ENCODE assay signal across 24 cellular contexts in genomic region chr1:239682945-239683344, GRCh38.
DNase-seq lines count a peak whose midpoint lies in the region; ATAC-seq, FAIRE-seq and TF ChIP-seq lines count a peak whose summit lies in the region.
"Had no signal": no experiment of that assay in that cellular context is flagged by ENCODE, and none has a peak within 500 bp of the region (broad histone marks: within the 10 kb centered on the region; RNA-seq: fewer than 3 reads in every experiment).

No MANE protein-coding gene starts in this region.

- no peaks in the 10 kb centered on the region for H3K9me3 Mint-ChIP-seq in activated T-cell treated with anti-CD3 and anti-CD28 coated beads, Interleukin-2, amount 50 U/mL, for 24 hours
- H3K9me3 Mint-ChIP-seq: CD8-positive, alpha-beta T cell had no signal

- no peak overlapping the region for H3K4me3 ChIP-seq in SK-N-SH (ENCODE audit: low read depth in 2 of 2, low read length in 1 of 2)
- no peak overlapping the region for H3K4me3 ChIP-seq in PC-3 (ENCODE audit: low read length)
- H3K4me3 ChIP-seq: K562, PC-9, SK-N-MC had no signal

- H3K27ac ChIP-seq in SK-N-SH (ENCODE audit: low read depth in 2 of 2, low read length in 1 of 2), result peak overlapping the region in 1 of 2 experiments; percentile 36; a peak in 1 of 4 replicates
- peak overlapping the region; percentile 69 for H3K27ac ChIP-seq in PC-3 (ENCODE audit: low read length)
- H3K27ac ChIP-seq: PC-9, RWPE1, SK-N-MC had no signal

- H3K9me2 ChIP-seq in SK-N-SH (no peaks in the 10 kb centered on the region), PC-3 (replicated peaks; ENCODE audit: low read length) (no peaks in the 10 kb centered on the region)

- H3K4me2 ChIP-seq in SK-N-SH (no peak overlapping the region), PC-3 (ENCODE audit: low read length) (peak overlapping the region; percentile 41; the same call in 1 of the 2 replicates)
- H3K4me2 ChIP-seq: PC-9 had no signal

- H3K9me3 ChIP-seq in SK-N-SH, result no peaks in the 10 kb centered on the region
- H3K9me3 ChIP-seq in PC-3 (ENCODE audit: low read length), result no peaks in the 10 kb centered on the region

- peaks cover 0 to 5% of the 10 kb centered on the region in 2 experiments for H3K36me3 ChIP-seq in SK-N-SH (replicated peaks in 1 of 2; ENCODE audit: control insufficient read depth in 1 of 2, insufficient read depth in 2 of 2, low read length in 1 of 2)
- H3K36me3 ChIP-seq in PC-3 (ENCODE audit: low read depth, low read length), result no peaks in the 10 kb centered on the region

- no peak for TF ChIP-seq EP300 in SK-N-SH (IDR thresholded peaks at IDR 0.05; ENCODE audit: borderline replicate concordance in 1 of 2, low read depth in 1 of 2, low read length in 1 of 2)

- no peaks in the 10 kb centered on the region for H3K36me3 Mint-ChIP-seq in activated T-cell treated with anti-CD3 and anti-CD28 coated beads, Interleukin-2, amount 50 U/mL, for 24 hours (ENCODE audit: low read depth)
- H3K36me3 Mint-ChIP-seq: CD8-positive, alpha-beta T cell had no signal

- H3K4me1 Mint-ChIP-seq in activated T-cell treated with anti-CD3 and anti-CD28 coated beads, Interleukin-2, amount 50 U/mL, for 24 hours (ENCODE audit: low read depth), result no peaks in the 10 kb centered on the region

- 0 out of 2 replicates have a peak overlapping the region, but pooled peaks have one; percentile 22 for H2AFZ ChIP-seq in SK-N-SH (ENCODE audit: low read depth)
- no peak overlapping the region for H2AFZ ChIP-seq in PC-3 (ENCODE audit: low read length)
- H2AFZ ChIP-seq: PC-9 had no signal

- H3K4me1 ChIP-seq in SK-N-SH (ENCODE audit: control insufficient read depth in 1 of 2, insufficient read depth in 2 of 2, low read depth in 1 of 2, low read length in 1 of 2) (peaks cover 0 to 3% of the 10 kb centered on the region in 2 experiments; a peak in 2 of 4 replicates), PC-3 (ENCODE audit: insufficient read depth, low read length) (peaks cover 24% of the 10 kb centered on the region)

- ATAC-seq in SK-N-SH treated with all-trans-retinoic acid at 6 μM for 48 hours, result no peak
- ATAC-seq in PC-3, result peak; percentile 95
- ATAC-seq: CD8-positive, alpha-beta T cell; HepG2; K562 had no signal

- 58% methylated on average over 2 of the region's 2 CpGs for WGBS in SK-N-SH (ENCODE audit: low lambda C conversion rate)

- CTCF ChIA-PET in SK-N-SH (lab: Yijun Ruan, JAX) (no interaction called here), PC-3 (lab: Charles Lee) (no interaction called here)

- POLR2A ChIA-PET in SK-N-SH (lab: Yijun Ruan, JAX), result no interaction called here
- POLR2A ChIA-PET in PC-3 (lab: Charles Lee; ENCODE audit: unreplicated experiment), result no interaction called here

- H3K9ac ChIP-seq in SK-N-SH, result no peak overlapping the region
- H3K9ac ChIP-seq in PC-3 (ENCODE audit: low read length), result no peak overlapping the region

- TF ChIP-seq POLR2A in H54 (IDR thresholded peaks at IDR 0.05; ENCODE audit: low read depth, low read length), result no peak

- no peaks in the 10 kb centered on the region for H3K27me3 ChIP-seq in SK-N-SH (ENCODE audit: insufficient read depth)
- H3K27me3 ChIP-seq in PC-3 (ENCODE audit: low read length), result no peaks in the 10 kb centered on the region

- intact Hi-C loops in PC-3 (cut with micrococcal nuclease), result loop anchor here (1.0 to 10.0 kb wide), 9 partner anchors 42 to 718 kb away; no protein-coding TSS in a partner anchor

- BruUV-seq in PC-3 (replicated peaks; lab: Mats Ljungman, UMichigan), result no TSS peak

- no peak overlapping the region for H3K4me3 Mint-ChIP-seq in activated T-cell treated with anti-CD3 and anti-CD28 coated beads, Interleukin-2, amount 50 U/mL, for 24 hours
- H3K4me3 Mint-ChIP-seq: CD8-positive, alpha-beta T cell had no signal

- H3F3A ChIP-seq in SK-N-SH (replicated peaks; ENCODE audit: insufficient read depth), result no peaks in the 10 kb centered on the region
- H3F3A ChIP-seq in PC-3 (ENCODE audit: low read length, unreplicated experiment), result no peaks in the 10 kb centered on the region

- H3K79me2 ChIP-seq in SK-N-SH (ENCODE audit: insufficient read depth), result no peaks in the 10 kb centered on the region
- no peaks in the 10 kb centered on the region for H3K79me2 ChIP-seq in PC-3 (ENCODE audit: low read length)

- FAIRE-seq in H54 (lab: Jason Lieb, UNC), result no peak
- FAIRE-seq: GM12891, HepG2, K562 had no signal

- H3K27me3 Mint-ChIP-seq in activated T-cell treated with anti-CD3 and anti-CD28 coated beads, Interleukin-2, amount 50 U/mL, for 24 hours, result no peaks in the 10 kb centered on the region

- no peak for TF ChIP-seq RAD21 in SK-N-SH (IDR thresholded peaks at IDR 0.05; ENCODE audit: low read length)

- in situ Hi-C loops in KBM-7 (cut with MboI; ENCODE audit: low pct_unique_long_range_greater_than_20kb, low sequenced_read_pairs), result no loop called here

- no peak for DNase-seq in SK-N-SH
- DNase-seq in NCI-H1930 (lab: John Stamatoyannopoulos, UW), result peak; percentile 53 to 68
- peak; percentile 90 for DNase-seq in PC-3
- no peak for DNase-seq in activated T-cell treated with anti-CD3 and anti-CD28 coated beads, Interleukin-2, amount 50 U/mL, for 24 hours
- DNase-seq in H54 (ENCODE audit: insufficient read length, low spot score), result no peak
- no peak for DNase-seq in KBM-7
- DNase-seq in nucleus accumbens (lab: John Stamatoyannopoulos, UW), result no peak
- DNase-seq: AML-193; C1 segment of cervical spinal cord; CD8-positive, alpha-beta T cell; DMS79 treated with DMSO at 0.1 percent for 48 hours; H7; NCI-H1092 treated with DMSO at 0.1 percent for 48 hours; NCI-H1694 treated with DMSO at 0.1 percent for 48 hours; NCI-H2227 treated with DMSO at 0.1 percent for 48 hours; NCI-H510A; PC-9; SHP77 treated with DMSO at 0.1 percent for 48 hours had no signal

- TF ChIP-seq CTCF in SK-N-SH (IDR thresholded peaks at IDR 0.05) (no peak), PC-3 (conservative IDR thresholded peaks at IDR 0.05; ENCODE audit: low read depth, low read length) (no peak)

- H4K20me1 ChIP-seq in SK-N-SH (ENCODE audit: insufficient read depth) (no peaks in the 10 kb centered on the region), PC-3 (ENCODE audit: low read length) (no peaks in the 10 kb centered on the region)

- no peak overlapping the region for H3K27ac Mint-ChIP-seq in activated T-cell treated with anti-CD3 and anti-CD28 coated beads, Interleukin-2, amount 50 U/mL, for 24 hours
- H3K27ac Mint-ChIP-seq: CD8-positive, alpha-beta T cell had no signal

TF ChIP-seq in SK-N-SH, 30 proteins besides CTCF, POLR2A, EP300 and RAD21 (continues in another document):
- TF ChIP-seq MAX (IDR thresholded peaks at IDR 0.05; ENCODE audit: low read depth) (no peak), ZBTB33 (IDR thresholded peaks at IDR 0.05; ENCODE audit: borderline replicate concordance, low read depth) (no peak)

TF ChIP-seq in SK-N-SH treated with all-trans-retinoic acid at 6 μM for 48 hours, 23 proteins besides CTCF, POLR2A, EP300 and RAD21:
- no peak for TF ChIP-seq ESRRG (CRISPR knock-in tag; IDR thresholded peaks at IDR 0.05)
- no peak for TF ChIP-seq ISL1 (CRISPR knock-in tag; IDR thresholded peaks at IDR 0.05)
- TF ChIP-seq ZNF565 (CRISPR knock-in tag; conservative IDR thresholded peaks at IDR 0.05; ENCODE audit: low read depth), result no peak
- TF ChIP-seq GLIS3 (CRISPR knock-in tag; IDR thresholded peaks at IDR 0.05), result no peak
- no peak for TF ChIP-seq TCF4 (CRISPR knock-in tag; IDR thresholded peaks at IDR 0.05; ENCODE audit: borderline replicate concordance)
- no peak for TF ChIP-seq OSR1 (CRISPR knock-in tag; IDR thresholded peaks at IDR 0.05)
- no peak for TF ChIP-seq PPARA (CRISPR knock-in tag; IDR thresholded peaks at IDR 0.05; ENCODE audit: borderline replicate concordance)
- no peak for TF ChIP-seq SNAI2 (CRISPR knock-in tag; IDR thresholded peaks at IDR 0.05)
- no peak for TF ChIP-seq ZFP3 (CRISPR knock-in tag; IDR thresholded peaks at IDR 0.05)
- TF ChIP-seq CREB5 (CRISPR knock-in tag; IDR thresholded peaks at IDR 0.05; ENCODE audit: low read depth), result no peak
- TF ChIP-seq PATZ1 (CRISPR knock-in tag; IDR thresholded peaks at IDR 0.05; ENCODE audit: borderline replicate concordance), result no peak
- TF ChIP-seq ZNF8 (CRISPR knock-in tag; IDR thresholded peaks at IDR 0.05), result no peak
- no peak for TF ChIP-seq CSDC2 (CRISPR knock-in tag; IDR thresholded peaks at IDR 0.05)

Comparison
In these comparisons a context has a peak if more than half of its experiments do, and no peak if none do; other contexts are left out.
1. DNase-seq: peak in NCI-H1930 (2 of 2) and PC-3 (single experiment); none in SK-N-SH (single experiment), activated T-cell treated with anti-CD3 and anti-CD28 coated beads, Interleukin-2, amount 50 U/mL, for 24 hours (single experiment), H54 (single experiment), KBM-7 (single experiment) and nucleus accumbens (0 of 56).